Comparison of ENCODE assay signal across 1 cellular context in the genomic region with DNA sequence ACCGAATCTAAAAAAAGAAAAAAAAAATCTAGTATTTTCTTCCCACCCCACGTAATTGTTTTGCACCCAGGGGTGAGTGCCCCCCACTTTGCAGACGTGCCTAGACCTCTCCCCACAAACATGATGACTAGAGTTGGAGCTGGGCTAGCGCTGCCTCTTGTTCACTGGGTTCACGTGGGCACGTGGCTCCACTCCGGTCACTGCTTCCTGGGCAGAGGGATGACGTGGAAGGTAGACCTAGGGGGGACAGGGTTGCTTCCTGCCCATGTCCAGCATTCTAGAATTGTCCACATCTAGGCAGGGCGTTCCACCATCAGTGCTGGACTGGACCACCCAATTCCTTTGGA.
TF ChIP-seq lines count a peak whose summit lies in the region.

No MANE protein-coding gene starts in this region.

TF ChIP-seq in A549, 52 proteins besides CTCF, POLR2A, EP300 and RAD21 (continued from another document):
- no peak for TF ChIP-seq ATOH8 (CRISPR knock-in tag; IDR thresholded peaks at IDR 0.05; ENCODE audit: low read depth)
